9 cellular contexts compared by ENCODE assay signal in the genomic region with DNA sequence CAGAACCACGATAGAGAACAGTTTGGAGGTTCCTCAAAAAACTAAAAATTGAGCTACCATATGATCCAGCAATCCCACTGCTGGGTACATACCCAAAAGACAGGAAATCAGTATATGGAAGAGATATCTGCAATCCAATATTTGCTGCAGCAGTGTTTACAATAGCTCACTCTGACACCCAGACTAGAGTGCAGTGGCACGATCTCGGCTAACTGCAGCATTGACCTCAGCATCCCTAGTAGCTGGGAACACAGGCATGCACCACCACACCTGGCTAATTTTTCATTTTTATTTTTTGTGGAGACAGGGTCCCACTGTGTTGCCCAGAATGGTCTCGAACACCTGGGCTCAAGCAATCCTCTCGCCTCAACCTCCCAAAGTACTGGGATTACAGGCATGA.
"Had no signal": no experiment of that assay in that cellular context is flagged by ENCODE, and none has a peak within 500 bp of the region (broad histone marks: within the 10 kb centered on the region; RNA-seq: fewer than 3 reads in every experiment).

No MANE protein-coding gene starts in this region.

- H2AFZ ChIP-seq: GM23248 had no signal

- H3K4me3 ChIP-seq: GM23248, HAP-1, K562 had no signal

- H3K9ac ChIP-seq: GM23248 had no signal

- H3K9me3 ChIP-seq: HAP-1 had no signal

- H3K4me1 ChIP-seq: HAP-1 had no signal

- DNase-seq: GM23248, GOT3, H7, IMR-90, KG1 had no signal

- H3K36me3 ChIP-seq: HAP-1 had no signal

- ATAC-seq: HCT116, K562 had no signal

- H3K27ac ChIP-seq: GM23248, HL-60 had no signal

- FAIRE-seq: K562 had no signal
